8 cellular contexts compared by ENCODE assay signal in the genomic region with DNA sequence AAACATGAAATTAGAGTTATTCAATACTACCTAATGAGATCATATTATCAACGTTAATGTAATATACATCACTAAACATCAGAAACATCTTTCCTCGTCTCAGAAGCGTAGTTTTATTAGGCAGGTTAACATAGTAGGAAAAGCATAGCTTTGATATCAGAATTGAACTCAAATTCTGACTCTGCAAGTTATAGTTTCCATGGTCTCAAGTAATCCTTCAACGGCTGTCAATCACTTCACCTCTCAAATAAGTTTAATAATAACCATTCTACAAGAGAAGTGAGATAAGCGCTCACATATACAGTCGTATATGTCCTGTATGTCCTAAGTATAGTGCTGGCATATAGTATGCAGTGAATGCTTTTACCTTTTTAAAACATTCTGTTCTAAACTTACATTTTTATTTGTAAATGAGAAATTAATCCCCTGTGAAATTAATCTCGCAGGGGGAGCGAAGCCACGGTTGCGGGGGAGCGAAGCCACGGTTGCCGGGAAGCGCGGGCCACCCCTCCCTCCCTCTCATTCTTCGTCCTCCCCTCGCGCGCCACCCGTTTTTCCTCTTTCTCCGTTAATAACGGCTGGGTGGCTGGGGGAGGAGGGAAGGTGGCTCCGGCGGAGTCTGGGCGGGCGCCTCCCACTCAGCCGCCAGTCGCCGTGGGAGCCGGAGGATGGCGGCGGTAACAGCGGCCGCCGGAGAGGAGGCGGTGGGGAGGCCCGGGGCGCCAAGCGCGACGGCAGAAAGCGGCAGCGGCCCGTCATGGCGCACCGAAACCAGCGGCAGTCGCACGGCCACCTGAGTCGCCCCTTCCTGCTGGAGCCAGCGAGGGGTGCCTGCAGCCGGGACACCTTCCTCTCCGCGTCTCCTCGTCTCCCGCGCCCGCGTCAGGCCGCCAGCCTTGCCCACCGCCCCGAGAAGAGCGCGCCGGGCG.
DNase-seq lines count a peak whose midpoint lies in the region; ATAC-seq and TF ChIP-seq lines count a peak whose summit lies in the region.
"Not testable (repeated sequence)": the region's sequence is repeated elsewhere in the genome, so short reads cannot be mapped to it uniquely, and the experiment has no call there.

No MANE protein-coding gene starts in this region.

- H3K4me3 Mint-ChIP-seq in activated T-helper 2 cell treated with anti-CD3 and anti-CD28 coated beads, Interferon-gamma antibody, Interleukin-2, Interleukin-4, amounts not matched to agents 10 μg/mL and 5 μg/mL and 100 μg/mL, durations not matched to agents 14 hours and 24 hours and 36 hours (ENCODE audit: low read depth), result peak overlapping the region; percentile 72

- H3K4me3 ChIP-seq in HUES64 (ENCODE audit: low read length) (peak overlapping the region; percentile 80), Peyer's patch (peak overlapping the region; percentile 62 to 72 (median 71)), fibroblast of mammary gland (ENCODE audit: control insufficient read depth, low read depth, low read length) (peak overlapping the region; percentile 54), mucosa of rectum (ENCODE audit: low read length in 2 of 2) (peak overlapping the region; percentile 67 to 79)

- H3K9me3 Mint-ChIP-seq in activated T-helper 2 cell treated with anti-CD3 and anti-CD28 coated beads, Interferon-gamma antibody, Interleukin-2, Interleukin-4, amounts not matched to agents 10 μg/mL and 5 μg/mL and 100 μg/mL, durations not matched to agents 14 hours and 24 hours and 36 hours, result not testable (repeated sequence)

- not testable (repeated sequence) for H3K36me3 ChIP-seq in HUES64 (ENCODE audit: insufficient read depth, low read length); Peyer's patch; mucosa of rectum (ENCODE audit: control insufficient read depth in 2 of 2, insufficient read depth in 2 of 2, low read length in 2 of 2)

- H3K27me3 ChIP-seq in HUES64 (ENCODE audit: insufficient read depth, low read length); Peyer's patch; mucosa of rectum (ENCODE audit: control insufficient read depth in 2 of 2, insufficient read depth in 2 of 2, low read length in 2 of 2): not testable (repeated sequence)

- ATAC-seq in GM21825 (IDR thresholded peaks at IDR 0.05; ENCODE audit: unreplicated experiment), result peak; percentile 69

- DNase-seq in EL (peak; percentile 53), Peyer's patch (peak; percentile 30 to 71 (median 68)), fibroblast of mammary gland (ENCODE audit: low read depth) (peak; percentile 29)
- DNase-seq in activated T-helper 2 cell treated with anti-CD3 and anti-CD28 coated beads, Interferon-gamma antibody, Interleukin-2, Interleukin-4, amounts not matched to agents 10 μg/mL and 5 μg/mL and 100 μg/mL, durations not matched to agents 14 hours and 24 hours and 36 hours (ENCODE audit: low spot score), result peak; percentile 28
- DNase-seq in stimulated activated naive CD4-positive, alpha-beta T cell (lab: John Stamatoyannopoulos, UW), result peak in 4 of 6 experiments; percentile 1 to 38 (median 26)

- not testable (repeated sequence) for H3K4me1 ChIP-seq in HUES64 (ENCODE audit: insufficient read depth, low read length); Peyer's patch; mucosa of rectum (ENCODE audit: control insufficient read depth in 2 of 2, insufficient read depth in 2 of 2, low read length in 2 of 2)

- H3K9ac ChIP-seq in HUES64 (ENCODE audit: low read depth, low read length) (peak overlapping the region; percentile 87), mucosa of rectum (ENCODE audit: low read depth in 1 of 2, low read length in 2 of 2) (peak overlapping the region in 1 of 2 donors; percentile 68)

- intact Hi-C loops in activated T-helper 2 cell treated with anti-CD3 and anti-CD28 coated beads, Interferon-gamma antibody, Interleukin-2, Interleukin-4, amounts not matched to agents 10 μg/mL and 5 μg/mL and 100 μg/mL, durations not matched to agents 14 hours and 24 hours and 36 hours (cut with micrococcal nuclease), result not testable (repeated sequence)

- peak overlapping the region; percentile 70; the same call in 1 of the 2 replicates for H3K27ac ChIP-seq in HUES64 (ENCODE audit: low read depth, low read length)
- peak overlapping the region; percentile 78 to 87 (median 84) for H3K27ac ChIP-seq in Peyer's patch
- H3K27ac ChIP-seq in mucosa of rectum (ENCODE audit: low read depth in 2 of 2, low read length in 2 of 2), result peak overlapping the region; percentile 75 to 81

- WGBS in HUES64, result 2% methylated on average over 54 of the region's 66 CpGs

- H3K4me1 Mint-ChIP-seq in activated T-helper 2 cell treated with anti-CD3 and anti-CD28 coated beads, Interferon-gamma antibody, Interleukin-2, Interleukin-4, amounts not matched to agents 10 μg/mL and 5 μg/mL and 100 μg/mL, durations not matched to agents 14 hours and 24 hours and 36 hours (ENCODE audit: low read depth), result not testable (repeated sequence)

- TF ChIP-seq POLR2A in Peyer's patch (IDR thresholded peaks at IDR 0.05), result peak in 1 of 2 donors; percentile 28

- TF ChIP-seq CTCF in Peyer's patch (IDR thresholded peaks at IDR 0.05); fibroblast of mammary gland (conservative IDR thresholded peaks at IDR 0.05; ENCODE audit: control insufficient read depth, insufficient read depth, low read depth, low read length): not testable (repeated sequence)

- H3K9me3 ChIP-seq in HUES64 (ENCODE audit: insufficient read depth, low read depth, low read length); Peyer's patch; mucosa of rectum (ENCODE audit: control insufficient read depth in 2 of 2, low read length in 2 of 2): not testable (repeated sequence)

- H3K36me3 Mint-ChIP-seq in activated T-helper 2 cell treated with anti-CD3 and anti-CD28 coated beads, Interferon-gamma antibody, Interleukin-2, Interleukin-4, amounts not matched to agents 10 μg/mL and 5 μg/mL and 100 μg/mL, durations not matched to agents 14 hours and 24 hours and 36 hours (ENCODE audit: low read depth), result not testable (repeated sequence)

- peaks cover 37% of the 10 kb centered on the region for H3K27me3 Mint-ChIP-seq in activated T-helper 2 cell treated with anti-CD3 and anti-CD28 coated beads, Interferon-gamma antibody, Interleukin-2, Interleukin-4, amounts not matched to agents 10 μg/mL and 5 μg/mL and 100 μg/mL, durations not matched to agents 14 hours and 24 hours and 36 hours (ENCODE audit: low read depth)

- H3K27ac Mint-ChIP-seq in activated T-helper 2 cell treated with anti-CD3 and anti-CD28 coated beads, Interferon-gamma antibody, Interleukin-2, Interleukin-4, amounts not matched to agents 10 μg/mL and 5 μg/mL and 100 μg/mL, durations not matched to agents 14 hours and 24 hours and 36 hours, result not testable (repeated sequence)

Comparison
In these comparisons a context has a peak if more than half of its experiments do, and no peak if none do; other contexts are left out.
1. Peak in every context shown above with its lines: DNase-seq, ATAC-seq, H3K4me3 ChIP-seq and H3K27ac ChIP-seq.